Comparison of ENCODE assay signal across 1 cellular context in genomic region chr7:66630529-66630928, GRCh38.
TF ChIP-seq lines count a peak whose summit lies in the region.

No MANE protein-coding gene starts in this region.

TF ChIP-seq in HepG2, 621 proteins besides CTCF, POLR2A, EP300 and RAD21 (continued from another document):
- TF ChIP-seq ZBTB39 (CRISPR knock-in tag; IDR thresholded peaks at IDR 0.05) = no peak
- TF ChIP-seq MIER2 (CRISPR knock-in tag; IDR thresholded peaks at IDR 0.05) = no peak
- TF ChIP-seq ZNF234 (CRISPR knock-in tag; conservative IDR thresholded peaks at IDR 0.05) = no peak
- no peak for TF ChIP-seq RAD51 (IDR thresholded peaks at IDR 0.05; ENCODE audit: borderline replicate concordance)
- TF ChIP-seq, protein P1, sequence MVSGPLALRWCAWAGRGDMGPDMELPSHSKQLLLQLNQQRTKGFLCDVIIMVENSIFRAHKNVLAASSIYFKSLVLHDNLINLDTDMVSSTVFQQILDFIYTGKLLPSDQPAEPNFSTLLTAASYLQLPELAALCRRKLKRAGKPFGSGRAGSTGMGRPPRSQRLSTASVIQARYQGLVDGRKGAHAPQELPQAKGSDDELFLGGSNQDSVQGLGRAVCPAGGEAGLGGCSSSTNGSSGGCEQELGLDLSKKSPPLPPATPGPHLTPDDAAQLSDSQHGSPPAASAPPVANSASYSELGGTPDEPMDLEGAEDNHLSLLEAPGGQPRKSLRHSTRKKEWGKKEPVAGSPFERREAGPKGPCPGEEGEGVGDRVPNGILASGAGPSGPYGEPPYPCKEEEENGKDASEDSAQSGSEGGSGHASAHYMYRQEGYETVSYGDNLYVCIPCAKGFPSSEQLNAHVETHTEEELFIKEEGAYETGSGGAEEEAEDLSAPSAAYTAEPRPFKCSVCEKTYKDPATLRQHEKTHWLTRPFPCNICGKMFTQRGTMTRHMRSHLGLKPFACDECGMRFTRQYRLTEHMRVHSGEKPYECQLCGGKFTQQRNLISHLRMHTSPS (CRISPR knock-in tag; IDR thresholded peaks at IDR 0.05; ENCODE audit: low read depth) = no peak
- no peak for TF ChIP-seq ZNF10 (CRISPR knock-in tag; IDR thresholded peaks at IDR 0.05; ENCODE audit: borderline replicate concordance, low read depth)
- TF ChIP-seq ZNF335 (CRISPR knock-in tag; IDR thresholded peaks at IDR 0.05) = no peak
- no peak for TF ChIP-seq HMGA1 (CRISPR knock-in tag; conservative IDR thresholded peaks at IDR 0.05)
